26 cellular contexts compared by ENCODE assay signal in the genomic region with DNA sequence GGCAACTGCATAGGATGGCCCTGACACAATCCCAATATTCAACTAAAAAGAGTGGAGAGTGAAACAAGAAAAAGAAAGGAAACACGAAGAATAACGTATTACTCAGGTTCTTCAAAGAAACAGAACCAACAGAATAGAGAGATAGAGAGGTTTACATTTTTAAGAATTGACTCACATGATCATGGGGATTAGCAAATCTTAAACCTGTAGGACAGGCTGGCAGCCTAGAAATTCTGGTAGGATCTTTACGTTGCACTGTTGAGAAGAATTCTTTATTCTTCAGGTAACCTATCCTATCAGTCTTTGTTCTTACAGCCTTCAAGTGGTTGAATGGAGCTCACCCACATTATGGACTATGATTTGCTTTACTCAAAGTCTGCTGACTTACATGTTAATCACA.
"Had no signal": no experiment of that assay in that cellular context is flagged by ENCODE, and none has a peak within 500 bp of the region (broad histone marks: within the 10 kb centered on the region; RNA-seq: fewer than 3 reads in every experiment).

No MANE protein-coding gene starts in this region.

- H3K27ac ChIP-seq: body of pancreas, cardiac muscle cell, KMS-11, Peyer's patch had no signal

- H3K27me3 ChIP-seq: body of pancreas, cardiac muscle cell, Peyer's patch had no signal

- H3K27me3 Mint-ChIP-seq: activated CD4-positive, alpha-beta T cell treated with anti-CD3 and anti-CD28 coated beads, Interleukin-2, amount 10 ng/mL, durations not matched to agents 24 days and 14 days; activated CD8-positive, alpha-beta memory T cell treated with anti-CD3 and anti-CD28 coated beads, Interleukin-2, amount 10 ng/mL, durations not matched to agents 7 days and 5 days; activated naive CD4-positive, alpha-beta T cell treated with anti-CD3 and anti-CD28 coated beads, Interleukin-2, amount 50 U/mL, for 24 hours; T-helper 17 cell had no signal

- H3K36me3 ChIP-seq: cardiac muscle cell, Peyer's patch had no signal

- H3K4me1 Mint-ChIP-seq: activated B cell treated with CpG ODN at 0.5 μM for 24 hours; activated CD4-positive, alpha-beta T cell treated with anti-CD3 and anti-CD28 coated beads, Interleukin-2, amount 10 ng/mL, durations not matched to agents 24 days and 14 days; activated CD8-positive, alpha-beta memory T cell treated with anti-CD3 and anti-CD28 coated beads, Interleukin-2, amount 10 ng/mL, durations not matched to agents 7 days and 5 days; activated naive CD4-positive, alpha-beta T cell treated with anti-CD3 and anti-CD28 coated beads, Interleukin-2, amount 50 U/mL, for 24 hours; T-helper 17 cell had no signal

- H3K4me3 ChIP-seq: body of pancreas, cardiac muscle cell, Peyer's patch had no signal

- H3K27ac Mint-ChIP-seq: activated B cell treated with CpG ODN at 0.5 μM for 24 hours; activated CD4-positive, alpha-beta T cell treated with anti-CD3 and anti-CD28 coated beads, Interleukin-2, amount 10 ng/mL, durations not matched to agents 24 days and 14 days; activated CD8-positive, alpha-beta memory T cell treated with anti-CD3 and anti-CD28 coated beads, Interleukin-2, amount 10 ng/mL, durations not matched to agents 7 days and 5 days; activated naive CD4-positive, alpha-beta T cell treated with anti-CD3 and anti-CD28 coated beads, Interleukin-2, amount 50 U/mL, for 24 hours; activated T-cell treated with anti-CD3 and anti-CD28 coated beads, Interleukin-2, amount 50 U/mL, for 24 hours; activated T-helper 1 cell treated with anti-CD3 and anti-CD28 coated beads, Interleukin-12 subunit alpha, Interleukin-12 subunit beta, Interleukin-2, Interleukin-4 antibody, amounts not matched to agents 30 ng/mL and 10 ng/mL and 1 ng/mL, durations not matched to agents 14 hours and 24 hours and 36 hours; T-helper 17 cell had no signal

- H3K9ac ChIP-seq: KMS-11 had no signal

- DNase-seq: activated B cell treated with CpG ODN at 0.5 μM for 24 hours; activated CD4-positive, alpha-beta T cell treated with anti-CD3 and anti-CD28 coated beads for 1 hour; activated CD4-positive, alpha-beta T cell treated with anti-CD3 and anti-CD28 coated beads, Interleukin-2, amount 10 ng/mL, durations not matched to agents 24 days and 14 days; activated CD4-positive, alpha-beta T cell treated with anti-CD3 and anti-CD28 coated beads, Interleukin-2, amount 50 U/mL, for 48 hours; activated CD8-positive, alpha-beta memory T cell treated with anti-CD3 and anti-CD28 coated beads, Interleukin-2, amount 10 ng/mL, durations not matched to agents 7 days and 5 days; activated effector memory CD4-positive, alpha-beta T cell treated with Interleukin-2 at 50 U/mL for 16 hours; activated naive CD4-positive, alpha-beta T cell; activated T-cell treated with anti-CD3 and anti-CD28 coated beads, Interleukin-2, amount 50 U/mL, for 24 hours; aorta; body of pancreas; NCI-H1092; NCI-H1417 treated with DMSO at 0.1 percent for 48 hours; NCI-H1694; NCI-H2029; NCI-H345; NCI-H510A; NCI-H526 treated with DMSO at 0.1 percent for 48 hours; NCI-H82; Peyer's patch; SHP77 treated with DMSO at 0.1 percent for 48 hours; T-helper 17 cell; T-helper 9 cell had no signal

- H3K9me3 ChIP-seq: body of pancreas, Peyer's patch had no signal

- ATAC-seq: activated CD8-positive, alpha-beta memory T cell treated with anti-CD3 and anti-CD28 coated beads, Interleukin-2, amount 10 ng/mL, durations not matched to agents 7 days and 5 days; body of pancreas; T-helper 17 cell had no signal

- H3K9me3 Mint-ChIP-seq: activated B cell treated with CpG ODN at 0.5 μM for 24 hours; activated CD4-positive, alpha-beta T cell treated with anti-CD3 and anti-CD28 coated beads, Interleukin-2, amount 10 ng/mL, durations not matched to agents 24 days and 14 days; activated naive CD4-positive, alpha-beta T cell treated with anti-CD3 and anti-CD28 coated beads, Interleukin-2, amount 50 U/mL, for 24 hours; activated T-cell treated with anti-CD3 and anti-CD28 coated beads, Interleukin-2, amount 50 U/mL, for 24 hours; activated T-helper 1 cell treated with anti-CD3 and anti-CD28 coated beads, Interleukin-12 subunit alpha, Interleukin-12 subunit beta, Interleukin-2, Interleukin-4 antibody, amounts not matched to agents 30 ng/mL and 10 ng/mL and 1 ng/mL, durations not matched to agents 14 hours and 24 hours and 36 hours had no signal

- H3K4me3 Mint-ChIP-seq: activated B cell treated with CpG ODN at 0.5 μM for 24 hours; activated CD4-positive, alpha-beta T cell treated with anti-CD3 and anti-CD28 coated beads, Interleukin-2, amount 10 ng/mL, durations not matched to agents 24 days and 14 days; activated CD8-positive, alpha-beta memory T cell treated with anti-CD3 and anti-CD28 coated beads, Interleukin-2, amount 10 ng/mL, durations not matched to agents 7 days and 5 days; activated naive CD4-positive, alpha-beta T cell treated with anti-CD3 and anti-CD28 coated beads, Interleukin-2, amount 50 U/mL, for 24 hours; activated T-cell treated with anti-CD3 and anti-CD28 coated beads, Interleukin-2, amount 50 U/mL, for 24 hours; activated T-helper 1 cell treated with anti-CD3 and anti-CD28 coated beads, Interleukin-12 subunit alpha, Interleukin-12 subunit beta, Interleukin-2, Interleukin-4 antibody, amounts not matched to agents 30 ng/mL and 10 ng/mL and 1 ng/mL, durations not matched to agents 14 hours and 24 hours and 36 hours; T-helper 17 cell had no signal

- H3K36me3 Mint-ChIP-seq: activated CD8-positive, alpha-beta memory T cell treated with anti-CD3 and anti-CD28 coated beads, Interleukin-2, amount 10 ng/mL, durations not matched to agents 7 days and 5 days; activated naive CD4-positive, alpha-beta T cell treated with anti-CD3 and anti-CD28 coated beads, Interleukin-2, amount 50 U/mL, for 24 hours had no signal

- H3K4me1 ChIP-seq: body of pancreas, Peyer's patch had no signal

- H3K4me2 ChIP-seq: KMS-11 had no signal
